ENCODE assay signal across 8 cellular contexts in genomic region chr17:68512247-68512966, GRCh38. TPM values are rescaled to one million over a fixed set of nuclear protein-coding genes. Genes with fewer than 3 reads are reported as not detected.
A peak's percentile ranks its signal among the peaks of the same experiment; 100 is the strongest.
DNase-seq lines count a peak whose midpoint lies in the region; ATAC-seq, FAIRE-seq and TF ChIP-seq lines count a peak whose summit lies in the region.

Gene PRKAR1A, plus strand, starts transcription at chr17:68512430. Its CDS starts 2,970 bp downstream, at chr17:68515400.

- DNase-seq in GM13976 (ENCODE audit: low spot score) = peak; percentile 96
- peak; percentile 81 for DNase-seq in NCI-H1436 treated with DMSO at 0.1 percent for 48 hours (lab: John Stamatoyannopoulos, UW)
- DNase-seq in T follicular helper cell (ENCODE audit: low read depth) = peak; percentile 92
- peak; percentile 98 for DNase-seq in adipocyte (ENCODE audit: low read depth)
- DNase-seq in cardiac muscle cell (ENCODE audit: low read depth in 1 of 2, low spot score in 1 of 2) = peak; percentile 97
- DNase-seq in pancreas = peak; percentile 91 to 97 (median 94)
- DNase-seq in thyroid gland = peak; percentile 94 to 95

- in situ Hi-C loops in GM13976 (cut with MboI; ENCODE audit: low sequenced_read_pairs, unreplicated experiment) = no loop called here

- TF ChIP-seq CTCF in GM13976 (IDR thresholded peaks at IDR 0.05; ENCODE audit: borderline replicate concordance, control extremely low read depth, extremely low read depth, insufficient read depth, missing control alignments) (no peak), cardiac muscle cell (IDR thresholded peaks at IDR 0.05; ENCODE audit: low read depth, low read length) (no peak), pancreas (IDR thresholded peaks at IDR 0.05) (no peak), thyroid gland (IDR thresholded peaks at IDR 0.05) (no peak)

- peaks cover 64% of the 10 kb centered on the region for H3K4me1 ChIP-seq in adipocyte (ENCODE audit: control insufficient read depth, insufficient read depth, low read length)
- H3K4me1 ChIP-seq in cardiac muscle cell (ENCODE audit: low read depth) = peaks cover 31% of the 10 kb centered on the region
- H3K4me1 ChIP-seq in pancreas = peaks cover 0 to 28% (median 8%) of the 10 kb centered on the region in 3 donors
- H3K4me1 ChIP-seq in thyroid gland = peaks cover 23 to 26% of the 10 kb centered on the region in 2 donors

- no peak for FAIRE-seq in pancreas (lab: Jason Lieb, UNC)

- H3K36me3 ChIP-seq in adipocyte (ENCODE audit: control insufficient read depth, insufficient read depth, low read length, severe bottlenecking) (peaks cover 24% of the 10 kb centered on the region), cardiac muscle cell (peaks cover 20% of the 10 kb centered on the region), pancreas (peaks cover 0 to 9% (median 5%) of the 10 kb centered on the region in 3 donors), thyroid gland (peaks cover 7 to 9% of the 10 kb centered on the region in 2 donors)

- peak; percentile 84 to 96 for TF ChIP-seq POLR2A in thyroid gland (IDR thresholded peaks at IDR 0.05)

- H3K9ac ChIP-seq in adipocyte (ENCODE audit: low read length) = peak within 1 kb of the TSS; percentile 99

- no peaks in the 10 kb centered on the region for H3K9me3 ChIP-seq in adipocyte (ENCODE audit: control insufficient read depth, low read length)
- no peaks in the 10 kb centered on the region for H3K9me3 ChIP-seq in cardiac muscle cell (ENCODE audit: low read depth)
- H3K9me3 ChIP-seq in pancreas = no peaks in the 10 kb centered on the region
- no peaks in the 10 kb centered on the region for H3K9me3 ChIP-seq in thyroid gland

- peak; percentile 93 for ATAC-seq in HG02852 (IDR thresholded peaks at IDR 0.05; ENCODE audit: unreplicated experiment)
- peak; percentile 92 to 94 (median 94) for ATAC-seq in pancreas

- H3K27me3 ChIP-seq in adipocyte (replicated peaks; ENCODE audit: control insufficient read depth, insufficient read depth, low read length) (no peaks in the 10 kb centered on the region), cardiac muscle cell (no peaks in the 10 kb centered on the region), pancreas (no peaks in the 10 kb centered on the region), thyroid gland (no peaks in the 10 kb centered on the region)

- H3K4me3 ChIP-seq in adipocyte (ENCODE audit: low read length) = peak within 1 kb of the TSS; percentile 98
- H3K4me3 ChIP-seq in cardiac muscle cell = peak within 1 kb of the TSS; percentile 91
- peak within 1 kb of the TSS; percentile 90 to 99 (median 94) for H3K4me3 ChIP-seq in pancreas
- H3K4me3 ChIP-seq in thyroid gland (replicated peaks in 1 of 3) = peak within 1 kb of the TSS; percentile 64 to 94 (median 92)

- H3K27ac ChIP-seq in cardiac muscle cell (peak within 1 kb of the TSS; percentile 97), pancreas (peak within 1 kb of the TSS; percentile 96 to 98 (median 98)), thyroid gland (peak within 1 kb of the TSS; percentile 100)

- intact Hi-C loops in pancreas (cut with DNase I) (no loop called here), thyroid gland (cut with DNase I) (no loop called here)

- 1% methylated on average over 51 to 81 of the region's 81 CpGs for WGBS in pancreas, 2 donors
- WGBS in thyroid gland, 2 donors = 0 to 1% methylated on average over 22 to 32 of the region's 81 CpGs

RNA-seq across cellular contexts. Expression of gene PRKAR1A, which starts in this region (rescaled TPM):
- 458 and 473 TPM in 2 replicates for total RNA-seq in cardiac muscle cell
- polyA plus RNA-seq in cardiac muscle cell = 301 and 323 TPM in 2 replicates
- total RNA-seq in pancreas = 100 to 1,000 TPM in 2 of 6 donors, 10 to 100 TPM in 4; 63.5 to 137 (median 82.6) TPM
- polyA plus RNA-seq in pancreas = 10 to 100 TPM; 22.6 to 72.9 TPM
- total RNA-seq in thyroid gland = 100 to 1,000 TPM; 367 to 431 (median 417) TPM

Comparison
In these comparisons a context has a peak if more than half of its experiments do, and no peak if none do; other contexts are left out.
1. Peak in every context shown above with its lines: DNase-seq, ATAC-seq, H3K4me3 ChIP-seq and H3K27ac ChIP-seq.